In the genomic region with DNA sequence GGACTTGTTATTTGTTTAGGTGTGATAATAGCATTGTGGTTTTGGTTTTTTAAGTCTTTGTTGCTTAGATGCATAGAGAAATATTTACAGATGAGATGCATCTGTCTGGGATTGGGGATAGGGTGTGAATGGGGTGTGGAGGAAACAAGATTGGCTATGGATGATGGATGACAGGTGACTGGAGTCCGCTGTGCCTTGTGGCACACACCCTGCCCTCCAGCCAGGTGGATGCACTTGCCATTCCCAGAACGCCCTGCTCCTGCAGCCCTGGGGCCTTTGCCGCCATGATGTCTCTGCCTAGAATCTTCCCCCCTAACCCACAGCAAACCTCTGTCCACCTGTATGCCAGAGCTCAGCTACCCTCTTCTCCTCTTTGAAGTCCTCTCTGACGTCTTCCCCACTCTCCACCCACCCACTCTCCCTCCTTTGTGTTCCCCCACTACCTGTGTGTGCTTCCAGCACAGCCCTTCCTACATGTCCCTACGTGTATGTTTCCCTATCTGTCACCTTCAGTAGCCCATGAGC, we compare ENCODE assay signal across 9 cellular contexts. TPM values are rescaled to one million over a fixed set of nuclear protein-coding genes. Genes with fewer than 3 reads are reported as not detected.
DNase-seq lines count a peak whose midpoint lies in the region; ATAC-seq, FAIRE-seq and TF ChIP-seq lines count a peak whose summit lies in the region.
"Had no signal": no experiment of that assay in that cellular context is flagged by ENCODE, and none has a peak within 500 bp of the region (broad histone marks: within the 10 kb centered on the region; RNA-seq: fewer than 3 reads in every experiment).

No MANE protein-coding gene starts in this region.

- ATAC-seq in natural killer cell treated with Interleukin-12 subunit alpha and Interleukin-12 subunit beta and Interleukin-15 and Interleukin-18, amount 100 ng/mL, for 72 hours: no peak
- ATAC-seq in HG02798 (IDR thresholded peaks at IDR 0.05; ENCODE audit: poor library complexity, unreplicated experiment) (no peak), HG02973 (IDR thresholded peaks at IDR 0.05; ENCODE audit: unreplicated experiment) (no peak)

- H3K9me3 Mint-ChIP-seq in Calu3 (ENCODE audit: low read depth, unreplicated experiment) (no peaks in the 10 kb centered on the region), chondrocyte (ENCODE audit: low read depth) (no peaks in the 10 kb centered on the region)
- no peaks in the 10 kb centered on the region for H3K9me3 Mint-ChIP-seq in activated T-helper 1 cell treated with anti-CD3 and anti-CD28 coated beads, Interleukin-12 subunit alpha, Interleukin-12 subunit beta, Interleukin-2, Interleukin-4 antibody, amounts not matched to agents 30 ng/mL and 10 ng/mL and 1 ng/mL, durations not matched to agents 14 hours and 24 hours and 36 hours
- H3K9me3 Mint-ChIP-seq in natural killer cell treated with Interleukin-12 subunit alpha and Interleukin-12 subunit beta and Interleukin-15 and Interleukin-18, amount 100 ng/mL, for 72 hours: no peaks in the 10 kb centered on the region

- peaks cover 24% of the 10 kb centered on the region for H3K27me3 Mint-ChIP-seq in Calu3 (ENCODE audit: unreplicated experiment)
- peaks cover 6% of the 10 kb centered on the region for H3K27me3 Mint-ChIP-seq in activated T-helper 1 cell treated with anti-CD3 and anti-CD28 coated beads, Interleukin-12 subunit alpha, Interleukin-12 subunit beta, Interleukin-2, Interleukin-4 antibody, amounts not matched to agents 30 ng/mL and 10 ng/mL and 1 ng/mL, durations not matched to agents 14 hours and 24 hours and 36 hours (ENCODE audit: insufficient read depth)
- H3K27me3 Mint-ChIP-seq in natural killer cell treated with Interleukin-12 subunit alpha and Interleukin-12 subunit beta and Interleukin-15 and Interleukin-18, amount 100 ng/mL, for 72 hours: no peaks in the 10 kb centered on the region
- H3K27me3 Mint-ChIP-seq in chondrocyte (ENCODE audit: low read depth): no peaks in the 10 kb centered on the region

- H3K4me1 Mint-ChIP-seq in Calu3 (ENCODE audit: low read depth, unreplicated experiment): peaks cover 35% of the 10 kb centered on the region
- H3K4me1 Mint-ChIP-seq in activated T-helper 1 cell treated with anti-CD3 and anti-CD28 coated beads, Interleukin-12 subunit alpha, Interleukin-12 subunit beta, Interleukin-2, Interleukin-4 antibody, amounts not matched to agents 30 ng/mL and 10 ng/mL and 1 ng/mL, durations not matched to agents 14 hours and 24 hours and 36 hours (ENCODE audit: low read depth): peaks cover 22% of the 10 kb centered on the region
- peaks cover 24 to 27% of the 10 kb centered on the region in 2 donors for H3K4me1 Mint-ChIP-seq in natural killer cell treated with Interleukin-12 subunit alpha and Interleukin-12 subunit beta and Interleukin-15 and Interleukin-18, amount 100 ng/mL, for 72 hours (ENCODE audit: low read depth in 2 of 2)
- peaks cover 36% of the 10 kb centered on the region for H3K4me1 Mint-ChIP-seq in chondrocyte (ENCODE audit: low read depth)

- CTCF ChIA-PET in Calu3 (lab: Charles Lee): interaction anchor here (0.8 to 2.1 kb wide), 7 partner anchors 15 to 607 kb away, joined by 3 to 22 read pairs (median 3); no protein-coding TSS in a partner anchor

- peak; percentile 58 for FAIRE-seq in HTR-8/SVneo (lab: Jason Lieb, UNC)
- FAIRE-seq: colon had no signal

- intact Hi-C loops in Calu3 (cut with micrococcal nuclease; ENCODE audit: unreplicated experiment): loop anchor here (2.0 kb wide), 1 partner anchor 255 kb away; no protein-coding TSS in a partner anchor
- intact Hi-C loops in activated T-helper 1 cell treated with anti-CD3 and anti-CD28 coated beads, Interleukin-12 subunit alpha, Interleukin-12 subunit beta, Interleukin-2, Interleukin-4 antibody, amounts not matched to agents 30 ng/mL and 10 ng/mL and 1 ng/mL, durations not matched to agents 14 hours and 24 hours and 36 hours (cut with micrococcal nuclease): loop anchor here (1.0 to 5.0 kb wide), 5 partner anchors 166 to 429 kb away; partner anchors contain the start of gene UVRAG

- no peak for TF ChIP-seq CTCF in Calu3 (IDR thresholded peaks at IDR 0.05; ENCODE audit: unreplicated experiment)
- TF ChIP-seq CTCF in chondrocyte (IDR thresholded peaks at IDR 0.05): no peak

- DNase-seq in Calu3: no peak
- no peak for DNase-seq in HTR-8/SVneo (ENCODE audit: insufficient read length, low spot score)
- DNase-seq in activated T-helper 1 cell treated with anti-CD3 and anti-CD28 coated beads, Interleukin-12 subunit alpha, Interleukin-12 subunit beta, Interleukin-2, Interleukin-4 antibody, amounts not matched to agents 30 ng/mL and 10 ng/mL and 1 ng/mL, durations not matched to agents 14 hours and 24 hours and 36 hours (ENCODE audit: low spot score): no peak
- DNase-seq in natural killer cell treated with Interleukin-12 subunit alpha and Interleukin-12 subunit beta and Interleukin-15 and Interleukin-18, amount 100 ng/mL, for 72 hours (ENCODE audit: low spot score): no peak
- DNase-seq in chondrocyte (ENCODE audit: low spot score): no peak

- H3K36me3 Mint-ChIP-seq in Calu3 (ENCODE audit: insufficient read depth, unreplicated experiment): peaks cover 5% of the 10 kb centered on the region
- no peaks in the 10 kb centered on the region for H3K36me3 Mint-ChIP-seq in activated T-helper 1 cell treated with anti-CD3 and anti-CD28 coated beads, Interleukin-12 subunit alpha, Interleukin-12 subunit beta, Interleukin-2, Interleukin-4 antibody, amounts not matched to agents 30 ng/mL and 10 ng/mL and 1 ng/mL, durations not matched to agents 14 hours and 24 hours and 36 hours (ENCODE audit: low read depth)
- H3K36me3 Mint-ChIP-seq in natural killer cell treated with Interleukin-12 subunit alpha and Interleukin-12 subunit beta and Interleukin-15 and Interleukin-18, amount 100 ng/mL, for 72 hours: no peaks in the 10 kb centered on the region
- peaks cover 1% of the 10 kb centered on the region for H3K36me3 Mint-ChIP-seq in chondrocyte (ENCODE audit: low read depth)

- no TSS peak for BruUV-seq in Calu3 (replicated peaks; lab: Mats Ljungman, UMichigan)

- H3K4me3 Mint-ChIP-seq in Calu3 (ENCODE audit: low read depth, unreplicated experiment) (peak overlapping the region; percentile 63), chondrocyte (ENCODE audit: unreplicated experiment) (no peak overlapping the region)
- H3K4me3 Mint-ChIP-seq in activated T-helper 1 cell treated with anti-CD3 and anti-CD28 coated beads, Interleukin-12 subunit alpha, Interleukin-12 subunit beta, Interleukin-2, Interleukin-4 antibody, amounts not matched to agents 30 ng/mL and 10 ng/mL and 1 ng/mL, durations not matched to agents 14 hours and 24 hours and 36 hours: peak overlapping the region; percentile 40
- peak overlapping the region; percentile 81 for H3K4me3 Mint-ChIP-seq in natural killer cell treated with Interleukin-12 subunit alpha and Interleukin-12 subunit beta and Interleukin-15 and Interleukin-18, amount 100 ng/mL, for 72 hours

- H3K27ac Mint-ChIP-seq in Calu3 (ENCODE audit: unreplicated experiment) (no peak overlapping the region), chondrocyte (ENCODE audit: unreplicated experiment) (no peak overlapping the region)
- no peak overlapping the region for H3K27ac Mint-ChIP-seq in activated T-helper 1 cell treated with anti-CD3 and anti-CD28 coated beads, Interleukin-12 subunit alpha, Interleukin-12 subunit beta, Interleukin-2, Interleukin-4 antibody, amounts not matched to agents 30 ng/mL and 10 ng/mL and 1 ng/mL, durations not matched to agents 14 hours and 24 hours and 36 hours
- peak overlapping the region; percentile 69 to 89 for H3K27ac Mint-ChIP-seq in natural killer cell treated with Interleukin-12 subunit alpha and Interleukin-12 subunit beta and Interleukin-15 and Interleukin-18, amount 100 ng/mL, for 72 hours

RNA-seq across cellular contexts. Expression of gene WNT11, which starts 54.7 kb away (rescaled TPM):
- total RNA-seq in Calu3 (2022) (not detected in 2 replicates), chondrocyte (20.7 to 69.4 TPM (median 24.5 TPM) in 3 replicates)
- 0.39 TPM in 1 of 2 replicates, not detected in the other for total RNA-seq in activated T-helper 1 cell treated with anti-CD3 and anti-CD28 coated beads, Interleukin-12 subunit alpha, Interleukin-12 subunit beta, Interleukin-2, Interleukin-4 antibody, amounts not matched to agents 30 ng/mL and 10 ng/mL and 1 ng/mL, durations not matched to agents 14 hours and 24 hours and 36 hours
- total RNA-seq in natural killer cell treated with Interleukin-12 subunit alpha and Interleukin-12 subunit beta and Interleukin-15 and Interleukin-18, amount 100 ng/mL, for 72 hours: 1 to 10 TPM in 1 of 2 donors, under 1 TPM in 1; 0.57 to 1.7 TPM
- total RNA-seq: HT1080 had no signal

Comparison
In these comparisons a context has a peak if more than half of its experiments do, and no peak if none do; other contexts are left out.
1. H3K27ac Mint-ChIP-seq: peak in natural killer cell treated with Interleukin-12 subunit alpha and Interleukin-12 subunit beta and Interleukin-15 and Interleukin-18, amount 100 ng/mL, for 72 hours (2 of 2); none in Calu3 (single experiment), activated T-helper 1 cell treated with anti-CD3 and anti-CD28 coated beads, Interleukin-12 subunit alpha, Interleukin-12 subunit beta, Interleukin-2, Interleukin-4 antibody, amounts not matched to agents 30 ng/mL and 10 ng/mL and 1 ng/mL, durations not matched to agents 14 hours and 24 hours and 36 hours (single experiment) and chondrocyte (single experiment).